Comparison of ENCODE assay signal across 8 cellular contexts in genomic region chr17:35808240-35808961, GRCh38. TPM values are rescaled to one million over a fixed set of nuclear protein-coding genes. Genes with fewer than 3 reads are reported as not detected.
DNase-seq lines count a peak whose midpoint lies in the region; ATAC-seq and TF ChIP-seq lines count a peak whose summit lies in the region.
"Had no signal": no experiment of that assay in that cellular context is flagged by ENCODE, and none has a peak within 500 bp of the region (broad histone marks: within the 10 kb centered on the region; RNA-seq: fewer than 3 reads in every experiment).

No MANE protein-coding gene starts in this region.

- H3K36me3 ChIP-seq in HAP-1 (replicated peaks) (no peaks in the 10 kb centered on the region), WERI-Rb-1 (peaks cover 25% of the 10 kb centered on the region), smooth muscle cell (ENCODE audit: low read depth) (no peaks in the 10 kb centered on the region)

- H2AFZ ChIP-seq in smooth muscle cell (ENCODE audit: low read depth), result peak overlapping the region; percentile 99

- no peak for ATAC-seq in foreskin keratinocyte
- ATAC-seq in GM21528 (IDR thresholded peaks at IDR 0.05; ENCODE audit: low FRiP score, unreplicated experiment), result no peak
- ATAC-seq in GM21723 (IDR thresholded peaks at IDR 0.05; ENCODE audit: unreplicated experiment), result no peak

- no peaks in the 10 kb centered on the region for H3K9me3 ChIP-seq in HAP-1
- no peaks in the 10 kb centered on the region for H3K9me3 ChIP-seq in WERI-Rb-1 (ENCODE audit: severe bottlenecking)
- no peaks in the 10 kb centered on the region for H3K9me3 ChIP-seq in smooth muscle cell (replicated peaks; ENCODE audit: low read depth)

- in situ Hi-C loops in HAP-1 (cut with MboI; ENCODE audit: low sequenced_read_pairs), result loop anchor here (5.0 kb wide), 1 partner anchor 46 kb away; the partner anchor contains the start of gene C17orf50

- H3K4me1 ChIP-seq in HAP-1 (peaks cover 17% of the 10 kb centered on the region), foreskin keratinocyte (peaks cover 30% of the 10 kb centered on the region), smooth muscle cell (ENCODE audit: low read depth) (peaks cover 22% of the 10 kb centered on the region)

- H3K4me2 ChIP-seq in smooth muscle cell, result peak overlapping the region; percentile 88

- peaks cover 37% of the 10 kb centered on the region for H4K20me1 ChIP-seq in smooth muscle cell (ENCODE audit: low read depth)

- DNase-seq in HAP-1 (ENCODE audit: low spot score in 2 of 2), result no peak
- no peak for DNase-seq in WERI-Rb-1
- no peak for DNase-seq in foreskin keratinocyte
- DNase-seq in smooth muscle cell (lab: John Stamatoyannopoulos, UW; ENCODE audit: unreplicated experiment), result no peak
- no peak for DNase-seq in dedifferentiated amniotic fluid mesenchymal stem cell (ENCODE audit: extremely low spot score)

- H3K4me3 ChIP-seq in HAP-1 (peak overlapping the region; percentile 99), WERI-Rb-1 (ENCODE audit: low read depth, low read length) (peak overlapping the region; percentile 92), smooth muscle cell (peak overlapping the region; percentile 99)

- H3F3A ChIP-seq in smooth muscle cell (ENCODE audit: low read depth), result peaks cover 18% of the 10 kb centered on the region

- TF ChIP-seq CTCF in WERI-Rb-1 (IDR thresholded peaks at IDR 0.05; ENCODE audit: low read depth, low read length) (no peak), foreskin keratinocyte (conservative IDR thresholded peaks at IDR 0.05) (no peak), smooth muscle cell (IDR thresholded peaks at IDR 0.05; ENCODE audit: borderline replicate concordance, insufficient read depth, poor library complexity, severe bottlenecking) (no peak)

- H3K27me3 ChIP-seq in HAP-1 (ENCODE audit: low read depth), result no peaks in the 10 kb centered on the region
- H3K27me3 ChIP-seq in WERI-Rb-1 (ENCODE audit: insufficient read depth, low read depth, severe bottlenecking), result no peaks in the 10 kb centered on the region
- H3K27me3 ChIP-seq in foreskin keratinocyte, result no peaks in the 10 kb centered on the region
- H3K27me3 ChIP-seq in smooth muscle cell (ENCODE audit: low read depth), result no peaks in the 10 kb centered on the region

- WGBS in smooth muscle cell (ENCODE audit: low lambda C conversion rate), result 28% methylated on average over 19 of the region's 19 CpGs

- H3K9ac ChIP-seq in smooth muscle cell (ENCODE audit: low read depth), result peak overlapping the region; percentile 96

- peaks cover 40% of the 10 kb centered on the region for H3K79me2 ChIP-seq in smooth muscle cell (ENCODE audit: low read depth)

- H3K27ac ChIP-seq in WERI-Rb-1 (peak overlapping the region; percentile 99), foreskin keratinocyte (peak overlapping the region; percentile 93), smooth muscle cell (ENCODE audit: low read depth) (peak overlapping the region; percentile 96)

RNA-seq across cellular contexts. Expression of gene TAF15, which starts 0.9 kb away (rescaled TPM):
- total RNA-seq in foreskin keratinocyte (99.6 and 106 TPM in 2 replicates), smooth muscle cell (25.5 and 33.3 TPM in 2 replicates)
- polyA plus RNA-seq in foreskin keratinocyte (121 and 144 TPM in 2 replicates), smooth muscle cell (4.2 and 8.1 TPM in 2 replicates)

RNA-seq across cellular contexts. Expression of gene MMP28, which starts 13.0 kb away (rescaled TPM):
- total RNA-seq in foreskin keratinocyte (4.1 and 4.5 TPM in 2 replicates), smooth muscle cell (38.0 and 50.0 TPM in 2 replicates)
- polyA plus RNA-seq in foreskin keratinocyte (4.5 and 5.5 TPM in 2 replicates), smooth muscle cell (25.7 and 51.4 TPM in 2 replicates)
- total RNA-seq: T-helper 2 cell treated with Interferon-gamma antibody and Interleukin-4, amounts not matched to agents 100 ng/mL and 5 ng/mL, for 36 hours had no signal

RNA-seq across cellular contexts. Expression of gene C17orf50, which starts 47.7 kb away (rescaled TPM):
- not detected in 2 replicates for total RNA-seq in foreskin keratinocyte
- polyA plus RNA-seq in foreskin keratinocyte, result not detected in 2 replicates
- total RNA-seq in smooth muscle cell, result not detected in 2 replicates
- polyA plus RNA-seq in smooth muscle cell, result 0.33 TPM in 1 of 2 replicates, not detected in the other
- total RNA-seq: T-helper 2 cell treated with Interferon-gamma antibody and Interleukin-4, amounts not matched to agents 100 ng/mL and 5 ng/mL, for 36 hours had no signal

RNA-seq across cellular contexts. Expression of gene GAS2L2, which starts 55.4 kb away (rescaled TPM):
- total RNA-seq in foreskin keratinocyte, result not detected in 2 replicates
- not detected in 2 replicates for polyA plus RNA-seq in foreskin keratinocyte
- not detected in 2 replicates for total RNA-seq in smooth muscle cell
- polyA plus RNA-seq in smooth muscle cell, result not detected in 2 replicates
- total RNA-seq: T-helper 2 cell treated with Interferon-gamma antibody and Interleukin-4, amounts not matched to agents 100 ng/mL and 5 ng/mL, for 36 hours had no signal
